In genomic region chr12:67388331-67389163, GRCh38 we compare ENCODE assay signal across 12 cellular contexts.
DNase-seq lines count a peak whose midpoint lies in the region; ATAC-seq and TF ChIP-seq lines count a peak whose summit lies in the region.
"Had no signal": no experiment of that assay in that cellular context is flagged by ENCODE, and none has a peak within 500 bp of the region (broad histone marks: within the 10 kb centered on the region; RNA-seq: fewer than 3 reads in every experiment).

No MANE protein-coding gene starts in this region.

- TF ChIP-seq POLR2A in transverse colon (IDR thresholded peaks at IDR 0.05): no peak

- no peaks in the 10 kb centered on the region for H3K9me3 ChIP-seq in transverse colon
- H3K9me3 ChIP-seq: upper lobe of right lung had no signal

- no peaks in the 10 kb centered on the region for H3K36me3 ChIP-seq in transverse colon
- H3K36me3 ChIP-seq: upper lobe of right lung had no signal

- H3K36me3 Mint-ChIP-seq in WTC11 (no peaks in the 10 kb centered on the region), mesothelial cell of epicardium (no peaks in the 10 kb centered on the region)
- H3K36me3 Mint-ChIP-seq in activated T-helper 1 cell treated with anti-CD3 and anti-CD28 coated beads, Interleukin-12 subunit alpha, Interleukin-12 subunit beta, Interleukin-2, Interleukin-4 antibody, amounts not matched to agents 30 ng/mL and 10 ng/mL and 1 ng/mL, durations not matched to agents 14 hours and 24 hours and 36 hours (ENCODE audit: low read depth): no peaks in the 10 kb centered on the region

- H3K27me3 Mint-ChIP-seq in WTC11 (ENCODE audit: low read depth) (no peaks in the 10 kb centered on the region), mesothelial cell of epicardium (ENCODE audit: low read depth) (peaks cover 2% of the 10 kb centered on the region)
- no peaks in the 10 kb centered on the region for H3K27me3 Mint-ChIP-seq in activated T-helper 1 cell treated with anti-CD3 and anti-CD28 coated beads, Interleukin-12 subunit alpha, Interleukin-12 subunit beta, Interleukin-2, Interleukin-4 antibody, amounts not matched to agents 30 ng/mL and 10 ng/mL and 1 ng/mL, durations not matched to agents 14 hours and 24 hours and 36 hours (ENCODE audit: insufficient read depth)

- peak; percentile 48 for ATAC-seq in HG03342 (IDR thresholded peaks at IDR 0.05; ENCODE audit: unreplicated experiment)
- peak; percentile 97 for ATAC-seq in WTC11
- ATAC-seq: activated T-helper 17 cell treated with anti-CD3 and anti-CD28 coated beads, Interleukin-2, amount 50 U/mL, for 72 hours; upper lobe of right lung had no signal

- WGBS in transverse colon (ENCODE audit: low coverage in 1 of 2), 2 donors: 49 to 53% methylated on average over 3 to 4 of the region's 4 CpGs

- H3K4me3 ChIP-seq in transverse colon: no peak overlapping the region
- H3K4me3 ChIP-seq: upper lobe of right lung had no signal

- H3K4me3 Mint-ChIP-seq in WTC11 (no peak overlapping the region), mesothelial cell of epicardium (no peak overlapping the region)
- H3K4me3 Mint-ChIP-seq in activated T-helper 1 cell treated with anti-CD3 and anti-CD28 coated beads, Interleukin-12 subunit alpha, Interleukin-12 subunit beta, Interleukin-2, Interleukin-4 antibody, amounts not matched to agents 30 ng/mL and 10 ng/mL and 1 ng/mL, durations not matched to agents 14 hours and 24 hours and 36 hours: no peak overlapping the region
- H3K4me3 Mint-ChIP-seq: activated T-helper 17 cell treated with anti-CD3 and anti-CD28 coated beads, Interleukin-2, amount 50 U/mL, for 72 hours had no signal

- H3K4me1 Mint-ChIP-seq in WTC11 (peaks cover 12% of the 10 kb centered on the region), mesothelial cell of epicardium (peaks cover 36% of the 10 kb centered on the region)
- H3K4me1 Mint-ChIP-seq in activated T-helper 1 cell treated with anti-CD3 and anti-CD28 coated beads, Interleukin-12 subunit alpha, Interleukin-12 subunit beta, Interleukin-2, Interleukin-4 antibody, amounts not matched to agents 30 ng/mL and 10 ng/mL and 1 ng/mL, durations not matched to agents 14 hours and 24 hours and 36 hours (ENCODE audit: low read depth): no peaks in the 10 kb centered on the region
- H3K4me1 Mint-ChIP-seq: activated T-helper 17 cell treated with anti-CD3 and anti-CD28 coated beads, Interleukin-2, amount 50 U/mL, for 72 hours had no signal

- no peaks in the 10 kb centered on the region for H3K4me1 ChIP-seq in transverse colon
- H3K4me1 ChIP-seq: upper lobe of right lung had no signal

- 0 out of 2 replicates have a peak, but pooled peaks cover 4% of the 10 kb centered on the region for H3K9me3 Mint-ChIP-seq in WTC11
- no peaks in the 10 kb centered on the region for H3K9me3 Mint-ChIP-seq in mesothelial cell of epicardium
- H3K9me3 Mint-ChIP-seq in activated T-helper 1 cell treated with anti-CD3 and anti-CD28 coated beads, Interleukin-12 subunit alpha, Interleukin-12 subunit beta, Interleukin-2, Interleukin-4 antibody, amounts not matched to agents 30 ng/mL and 10 ng/mL and 1 ng/mL, durations not matched to agents 14 hours and 24 hours and 36 hours: no peaks in the 10 kb centered on the region
- H3K9me3 Mint-ChIP-seq: activated T-helper 17 cell treated with anti-CD3 and anti-CD28 coated beads, Interleukin-2, amount 50 U/mL, for 72 hours had no signal

- intact Hi-C loops in head of caudate nucleus (cut with DNase I): no loop called here
- intact Hi-C loops in transverse colon (cut with DNase I; ENCODE audit: low total_unique reads): no loop called here
- intact Hi-C loops in activated T-helper 1 cell treated with anti-CD3 and anti-CD28 coated beads, Interleukin-12 subunit alpha, Interleukin-12 subunit beta, Interleukin-2, Interleukin-4 antibody, amounts not matched to agents 30 ng/mL and 10 ng/mL and 1 ng/mL, durations not matched to agents 14 hours and 24 hours and 36 hours (cut with micrococcal nuclease): no loop called here

- no peak overlapping the region for H3K27ac ChIP-seq in transverse colon
- H3K27ac ChIP-seq: upper lobe of right lung had no signal

- CTCF ChIA-PET in WTC11 (lab: Charles Lee): interaction anchor here (1.1 to 1.3 kb wide), 2 partner anchors 31 to 33 kb away, joined by 3 to 7 read pairs; no protein-coding TSS in a partner anchor

- in situ Hi-C loops in transverse colon (cut with MboI; ENCODE audit: low pct_ligation_motif_present in 1 of 4, low pct_unique_long_range_greater_than_20kb in 1 of 4, low sequenced_read_pairs in 3 of 4): no loop called here

- peak; percentile 37 for DNase-seq in D341Med (ENCODE audit: low spot score)
- no peak for DNase-seq in WTC11 (ENCODE audit: low spot score)
- no peak for DNase-seq in mesothelial cell of epicardium (ENCODE audit: low spot score in 2 of 2, unreplicated experiment in 2 of 2)
- DNase-seq in Ammon's horn (ENCODE audit: low spot score): no peak
- no peak for DNase-seq in head of caudate nucleus
- no peak for DNase-seq in transverse colon
- DNase-seq in activated T-helper 1 cell treated with anti-CD3 and anti-CD28 coated beads, Interleukin-12 subunit alpha, Interleukin-12 subunit beta, Interleukin-2, Interleukin-4 antibody, amounts not matched to agents 30 ng/mL and 10 ng/mL and 1 ng/mL, durations not matched to agents 14 hours and 24 hours and 36 hours (ENCODE audit: low spot score): no peak
- DNase-seq: effector memory CD4-positive, alpha-beta T cell; NCI-H1694; upper lobe of right lung had no signal

- H3K27ac Mint-ChIP-seq in WTC11 (no peak overlapping the region; the same call in 1 of the 2 replicates), mesothelial cell of epicardium (peak overlapping the region; percentile 56)
- no peak overlapping the region for H3K27ac Mint-ChIP-seq in activated T-helper 1 cell treated with anti-CD3 and anti-CD28 coated beads, Interleukin-12 subunit alpha, Interleukin-12 subunit beta, Interleukin-2, Interleukin-4 antibody, amounts not matched to agents 30 ng/mL and 10 ng/mL and 1 ng/mL, durations not matched to agents 14 hours and 24 hours and 36 hours
- H3K27ac Mint-ChIP-seq: activated T-helper 17 cell treated with anti-CD3 and anti-CD28 coated beads, Interleukin-2, amount 50 U/mL, for 72 hours had no signal

- no peak for TF ChIP-seq EP300 in transverse colon (IDR thresholded peaks at IDR 0.05; ENCODE audit: low read depth)

- POLR2A ChIA-PET in WTC11 (lab: Charles Lee): no interaction called here

- H3K27me3 ChIP-seq in transverse colon: no peaks in the 10 kb centered on the region
- H3K27me3 ChIP-seq: upper lobe of right lung had no signal

- TF ChIP-seq CTCF in WTC11 (IDR thresholded peaks at IDR 0.05) (no peak), mesothelial cell of epicardium (IDR thresholded peaks at IDR 0.05; ENCODE audit: unreplicated experiment) (peak; percentile 70), transverse colon (IDR thresholded peaks at IDR 0.05) (peak in 2 of 5 experiments; percentile 20 to 21)

TF ChIP-seq in WTC11, 78 proteins besides CTCF, POLR2A, EP300 and RAD21:
- TF ChIP-seq, protein P1, sequence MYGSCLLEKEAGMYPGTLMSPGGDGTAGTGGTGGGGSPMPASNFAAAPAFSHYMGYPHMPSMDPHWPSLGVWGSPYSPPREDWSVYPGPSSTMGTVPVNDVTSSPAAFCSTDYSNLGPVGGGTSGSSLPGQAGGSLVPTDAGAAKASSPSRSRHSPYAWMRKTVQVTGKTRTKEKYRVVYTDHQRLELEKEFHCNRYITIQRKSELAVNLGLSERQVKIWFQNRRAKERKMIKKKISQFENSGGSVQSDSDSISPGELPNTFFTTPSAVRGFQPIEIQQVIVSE (CRISPR knock-in tag; IDR thresholded peaks at IDR 0.05; ENCODE audit: borderline replicate concordance): no peak
- TF ChIP-seq RELA (CRISPR knock-in tag; IDR thresholded peaks at IDR 0.05; ENCODE audit: borderline replicate concordance) (no peak), ZNF219 (CRISPR knock-in tag; IDR thresholded peaks at IDR 0.05; ENCODE audit: borderline replicate concordance) (no peak), MXD4 (CRISPR knock-in tag; IDR thresholded peaks at IDR 0.05; ENCODE audit: borderline replicate concordance) (no peak), USF2 (CRISPR knock-in tag; IDR thresholded peaks at IDR 0.05) (no peak), FOXK1 (CRISPR knock-in tag; IDR thresholded peaks at IDR 0.05) (no peak), ZNF512 (CRISPR knock-in tag; IDR thresholded peaks at IDR 0.05; ENCODE audit: borderline replicate concordance) (no peak), TEAD4 (CRISPR knock-in tag; IDR thresholded peaks at IDR 0.05) (no peak)
- TF ChIP-seq, protein P2, sequence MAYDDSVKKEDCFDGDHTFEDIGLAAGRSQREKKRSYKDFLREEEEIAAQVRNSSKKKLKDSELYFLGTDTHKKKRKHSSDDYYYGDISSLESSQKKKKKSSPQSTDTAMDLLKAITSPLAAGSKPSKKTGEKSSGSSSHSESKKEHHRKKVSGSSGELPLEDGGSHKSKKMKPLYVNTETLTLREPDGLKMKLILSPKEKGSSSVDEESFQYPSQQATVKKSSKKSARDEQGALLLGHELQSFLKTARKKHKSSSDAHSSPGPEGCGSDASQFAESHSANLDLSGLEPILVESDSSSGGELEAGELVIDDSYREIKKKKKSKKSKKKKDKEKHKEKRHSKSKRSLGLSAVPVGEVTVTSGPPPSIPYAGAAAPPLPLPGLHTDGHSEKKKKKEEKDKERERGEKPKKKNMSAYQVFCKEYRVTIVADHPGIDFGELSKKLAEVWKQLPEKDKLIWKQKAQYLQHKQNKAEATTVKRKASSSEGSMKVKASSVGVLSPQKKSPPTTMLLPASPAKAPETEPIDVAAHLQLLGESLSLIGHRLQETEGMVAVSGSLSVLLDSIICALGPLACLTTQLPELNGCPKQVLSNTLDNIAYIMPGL (CRISPR knock-in tag; IDR thresholded peaks at IDR 0.05): no peak
TF ChIP-seq in WTC11: peak in this region for 0.
